33 cellular contexts compared by ENCODE assay signal in genomic region chr2:214051585-214051984, GRCh38.
"Had no signal": no experiment of that assay in that cellular context is flagged by ENCODE, and none has a peak within 500 bp of the region (broad histone marks: within the 10 kb centered on the region; RNA-seq: fewer than 3 reads in every experiment).

No MANE protein-coding gene starts in this region.

- H3K27me3 ChIP-seq: MG63 had no signal

- H3K4me3 ChIP-seq: MG63 had no signal

- H3K36me3 ChIP-seq: MG63 had no signal

- DNase-seq: Karpas-422, Kasumi-1, MG63, MM.1S, MV-4-11, NCI-H1048, NCI-H1092, NCI-H1092 treated with DMSO at 0.1 percent for 48 hours, NCI-H1105, NCI-H1105 treated with DMSO at 0.1 percent for 48 hours, NCI-H1417 treated with DMSO at 0.1 percent for 48 hours, NCI-H1436, NCI-H1436 treated with DMSO at 0.1 percent for 48 hours, NCI-H146, NCI-H1694, NCI-H1694 treated with DMSO at 0.1 percent for 48 hours, NCI-H187, NCI-H187 treated with DMSO at 0.1 percent for 48 hours, NCI-H1930, NCI-H2029, NCI-H2029 treated with DMSO at 0.1 percent for 48 hours, NCI-H2081, NCI-H2081 treated with DMSO at 0.1 percent for 48 hours, NCI-H2107, NCI-H2171, NCI-H2171 treated with DMSO at 0.1 percent for 48 hours, NCI-H2227 treated with DMSO at 0.1 percent for 48 hours, NCI-H226, NCI-H345, NCI-H446, NCI-H446 treated with DMSO at 0.1 percent for 48 hours, NCI-H510A, NCI-H510A treated with DMSO at 0.1 percent for 48 hours had no signal

- H3K9me3 ChIP-seq: MG63 had no signal
